Comparison of ENCODE assay signal across 7 cellular contexts in genomic region chr7:83347836-83348482, GRCh38.
DNase-seq lines count a peak whose midpoint lies in the region; ATAC-seq and TF ChIP-seq lines count a peak whose summit lies in the region.

No MANE protein-coding gene starts in this region.

- H3K36me3 ChIP-seq in HEK293 (ENCODE audit: control insufficient read depth in 2 of 2, insufficient read depth in 1 of 2, low read length in 2 of 2) = no peaks in the 10 kb centered on the region
- no peaks in the 10 kb centered on the region for H3K36me3 ChIP-seq in SK-N-SH (replicated peaks in 1 of 2; ENCODE audit: control insufficient read depth in 1 of 2, insufficient read depth in 2 of 2, low read length in 1 of 2)

- H3K27ac Mint-ChIP-seq in immature natural killer cell = no peak overlapping the region

- TF ChIP-seq CTCF in HEK293 (tag by site-specific recombination; IDR thresholded peaks at IDR 0.05) (no peak), SK-N-SH (IDR thresholded peaks at IDR 0.05) (no peak), foreskin keratinocyte (conservative IDR thresholded peaks at IDR 0.05) (no peak)

- POLR2A ChIA-PET in HEK293 (lab: Yijun Ruan, JAX) = no interaction called here
- POLR2A ChIA-PET in SK-N-SH (lab: Yijun Ruan, JAX) = interaction anchor here (0.6 kb wide), 2 partner anchors 16 to 1662 kb away, joined by 3 read pairs; no protein-coding TSS in a partner anchor

- H3K27ac ChIP-seq in HEK293 (ENCODE audit: extremely low read depth, low read depth, low read length) (no peak overlapping the region), SK-N-SH (ENCODE audit: low read depth in 2 of 2, low read length in 1 of 2) (peak overlapping the region in 1 of 2 experiments; percentile 60; a peak in 1 of 4 replicates), foreskin keratinocyte (no peak overlapping the region)

- no peaks in the 10 kb centered on the region for H4K20me1 ChIP-seq in SK-N-SH (ENCODE audit: insufficient read depth)

- no peak overlapping the region for H3K4me3 Mint-ChIP-seq in immature natural killer cell

- H3K9me3 ChIP-seq in HEK293 (ENCODE audit: control insufficient read depth, insufficient read depth, low read depth, low read length) (no peaks in the 10 kb centered on the region), SK-N-SH (no peaks in the 10 kb centered on the region)

- no peaks in the 10 kb centered on the region for H3K4me1 Mint-ChIP-seq in immature natural killer cell

- H3K27me3 ChIP-seq in SK-N-SH (ENCODE audit: insufficient read depth) (no peaks in the 10 kb centered on the region), foreskin keratinocyte (no peaks in the 10 kb centered on the region)

- no peaks in the 10 kb centered on the region for H3F3A ChIP-seq in SK-N-SH (replicated peaks; ENCODE audit: insufficient read depth)

- H3K9me3 Mint-ChIP-seq in immature natural killer cell = peaks cover 6 to 48% (median 27%) of the 10 kb centered on the region in 6 donors

- TF ChIP-seq EP300 in SK-N-SH (IDR thresholded peaks at IDR 0.05; ENCODE audit: borderline replicate concordance in 1 of 2, low read depth in 1 of 2, low read length in 1 of 2) = peak in 1 of 2 experiments; percentile 64; a peak in 2 of 4 replicates

- CTCF ChIA-PET in HEK293 (lab: Yijun Ruan, JAX) (interaction anchor here (0.7 to 1.0 kb wide), 2 partner anchors 22 to 601 kb away, joined by 5 to 6 read pairs; no protein-coding TSS in a partner anchor), SK-N-SH (lab: Yijun Ruan, JAX) (interaction anchor here (0.6 to 1.3 kb wide), 6 partner anchors 16 to 608 kb away, joined by 3 to 8 read pairs (median 3); no protein-coding TSS in a partner anchor)

- no peaks in the 10 kb centered on the region for H3K79me2 ChIP-seq in SK-N-SH (ENCODE audit: insufficient read depth)

- H3K4me3 ChIP-seq in HEK293 (ENCODE audit: low read depth, low read length) = no peak overlapping the region
- H3K4me3 ChIP-seq in SK-N-SH (ENCODE audit: low read depth in 2 of 2, low read length in 1 of 2) = no peak overlapping the region

- peaks cover 0 to 4% (median 0%) of the 10 kb centered on the region in 3 donors for H3K36me3 Mint-ChIP-seq in immature natural killer cell

- no peaks in the 10 kb centered on the region for H3K27me3 Mint-ChIP-seq in immature natural killer cell (ENCODE audit: low read depth in 3 of 3)

- ATAC-seq in foreskin keratinocyte = peak; percentile 99
- no peak for ATAC-seq in HG03571 (IDR thresholded peaks at IDR 0.05; ENCODE audit: unreplicated experiment)

- 24% methylated on average over 5 of the region's 5 CpGs for WGBS in SK-N-SH (ENCODE audit: low lambda C conversion rate)

- no peak overlapping the region for H3K9ac ChIP-seq in SK-N-SH

- H3K4me1 ChIP-seq in HEK293 (ENCODE audit: control insufficient read depth, insufficient read depth, low read length) = no peaks in the 10 kb centered on the region
- no peaks in the 10 kb centered on the region; a peak in 1 of 4 replicates for H3K4me1 ChIP-seq in SK-N-SH (ENCODE audit: control insufficient read depth in 1 of 2, insufficient read depth in 2 of 2, low read depth in 1 of 2, low read length in 1 of 2)
- H3K4me1 ChIP-seq in foreskin keratinocyte = peaks cover 4% of the 10 kb centered on the region

- H2AFZ ChIP-seq in SK-N-SH (ENCODE audit: low read depth) = peak overlapping the region; percentile 52; the same call in 1 of the 2 replicates

- peak overlapping the region; percentile 48; the same call in 1 of the 2 replicates for H3K4me2 ChIP-seq in SK-N-SH

- TF ChIP-seq RAD21 in SK-N-SH (IDR thresholded peaks at IDR 0.05; ENCODE audit: low read length) = no peak

- DNase-seq in SK-N-SH (peak; percentile 53), foreskin keratinocyte (peak; percentile 23 to 66), smooth muscle cell of the brain vasculature (ENCODE audit: low read depth, low spot score) (peak; percentile 17), DMS 273 treated with DMSO at 0.1 percent for 48 hours (lab: John Stamatoyannopoulos, UW) (no peak), immature natural killer cell (no peak)

- H3K9me2 ChIP-seq in SK-N-SH = no peaks in the 10 kb centered on the region

TF ChIP-seq in HEK293, 187 proteins besides CTCF, POLR2A, EP300 and RAD21:
- TF ChIP-seq ZNF514 (tag by site-specific recombination; IDR thresholded peaks at IDR 0.05) (no peak), BCL6B (tag by site-specific recombination; IDR thresholded peaks at IDR 0.05) (peak; percentile 77)

TF ChIP-seq in SK-N-SH, 30 proteins besides CTCF, POLR2A, EP300 and RAD21:
- TF ChIP-seq GATA2 (CRISPR knock-in tag; IDR thresholded peaks at IDR 0.05) (peak; percentile 86), NRF1 (IDR thresholded peaks at IDR 0.05; ENCODE audit: low read depth, low read length) (no peak), JUND (IDR thresholded peaks at IDR 0.05) (peak; percentile 54), FOSL2 (IDR thresholded peaks at IDR 0.05; ENCODE audit: borderline replicate concordance, low read depth) (peak; percentile 48; the same call in 1 of the 2 replicates), RFX5 (IDR thresholded peaks at IDR 0.05; ENCODE audit: low read length) (no peak), RCOR1 (IDR thresholded peaks at IDR 0.05; ENCODE audit: low read length) (peak; percentile 79), MXI1 (IDR thresholded peaks at IDR 0.05; ENCODE audit: low read depth, low read length) (peak; percentile 79; the same call in 1 of the 2 replicates), TEAD4 (IDR thresholded peaks at IDR 0.05; ENCODE audit: borderline replicate concordance, insufficient read depth) (0 out of 2 replicates have a peak, but pooled peaks have one; percentile 17), USF1 (IDR thresholded peaks at IDR 0.05; ENCODE audit: borderline replicate concordance, low read depth) (peak; percentile 50; the same call in 1 of the 2 replicates), TCF12 (IDR thresholded peaks at IDR 0.05) (peak; percentile 61; the same call in 1 of the 2 replicates), NFIC (IDR thresholded peaks at IDR 0.05; ENCODE audit: borderline replicate concordance) (0 out of 2 replicates have a peak, but pooled peaks have one; percentile 12)
- TF ChIP-seq, protein P1, sequence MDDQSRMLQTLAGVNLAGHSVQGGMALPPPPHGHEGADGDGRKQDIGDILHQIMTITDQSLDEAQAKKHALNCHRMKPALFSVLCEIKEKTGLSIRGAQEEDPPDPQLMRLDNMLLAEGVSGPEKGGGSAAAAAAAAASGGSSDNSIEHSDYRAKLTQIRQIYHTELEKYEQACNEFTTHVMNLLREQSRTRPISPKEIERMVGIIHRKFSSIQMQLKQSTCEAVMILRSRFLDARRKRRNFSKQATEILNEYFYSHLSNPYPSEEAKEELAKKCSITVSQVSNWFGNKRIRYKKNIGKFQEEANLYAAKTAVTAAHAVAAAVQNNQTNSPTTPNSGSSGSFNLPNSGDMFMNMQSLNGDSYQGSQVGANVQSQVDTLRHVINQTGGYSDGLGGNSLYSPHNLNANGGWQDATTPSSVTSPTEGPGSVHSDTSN (IDR thresholded peaks at IDR 0.05) = peak; percentile 21; the same call in 1 of the 2 replicates
- TF ChIP-seq, protein P2, sequence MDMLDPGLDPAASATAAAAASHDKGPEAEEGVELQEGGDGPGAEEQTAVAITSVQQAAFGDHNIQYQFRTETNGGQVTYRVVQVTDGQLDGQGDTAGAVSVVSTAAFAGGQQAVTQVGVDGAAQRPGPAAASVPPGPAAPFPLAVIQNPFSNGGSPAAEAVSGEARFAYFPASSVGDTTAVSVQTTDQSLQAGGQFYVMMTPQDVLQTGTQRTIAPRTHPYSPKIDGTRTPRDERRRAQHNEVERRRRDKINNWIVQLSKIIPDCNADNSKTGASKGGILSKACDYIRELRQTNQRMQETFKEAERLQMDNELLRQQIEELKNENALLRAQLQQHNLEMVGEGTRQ (IDR thresholded peaks at IDR 0.05; ENCODE audit: borderline replicate concordance, low read depth, low read length) = no peak

Comparison
In these comparisons a context has a peak if more than half of its experiments do, and no peak if none do; other contexts are left out.
1. DNase-seq: peak in SK-N-SH (single experiment), foreskin keratinocyte (2 of 2) and smooth muscle cell of the brain vasculature (single experiment); none in DMS 273 treated with DMSO at 0.1 percent for 48 hours (single experiment) and immature natural killer cell (0 of 3).